ENCODE assay signal across 8 cellular contexts in genomic region chr6:35919827-35920751, GRCh38. TPM values are rescaled to one million over a fixed set of nuclear protein-coding genes. Genes with fewer than 3 reads are reported as not detected.
A peak's percentile ranks its signal among the peaks of the same experiment; 100 is the strongest.
DNase-seq lines count a peak whose midpoint lies in the region; ATAC-seq, FAIRE-seq and TF ChIP-seq lines count a peak whose summit lies in the region.

No MANE protein-coding gene starts in this region.

- peaks cover 0 to 25% (median 0%) of the 10 kb centered on the region in 3 donors for H3K36me3 Mint-ChIP-seq in CD8-positive, alpha-beta memory T cell

- peak overlapping the region; percentile 81 for H3K4me3 ChIP-seq in CD8-positive, alpha-beta memory T cell (ENCODE audit: low read length)
- H3K4me3 ChIP-seq in brain microvascular endothelial cell (ENCODE audit: low read depth, low read length): peak overlapping the region; percentile 75

- no peaks in the 10 kb centered on the region for H3K36me3 ChIP-seq in CD8-positive, alpha-beta memory T cell (ENCODE audit: insufficient read depth, low read length)
- peaks cover 2% of the 10 kb centered on the region for H3K36me3 ChIP-seq in brain microvascular endothelial cell (replicated peaks)

- H3K9me3 Mint-ChIP-seq in CD8-positive, alpha-beta memory T cell: no peaks in the 10 kb centered on the region

- CTCF ChIA-PET in CD8-positive, alpha-beta memory T cell (lab: Charles Lee): no interaction called here

- H3K27me3 Mint-ChIP-seq in CD8-positive, alpha-beta memory T cell: peaks cover 0 to 3% of the 10 kb centered on the region in 2 donors

- POLR2A ChIA-PET in CD8-positive, alpha-beta memory T cell (lab: Charles Lee): interaction anchor here (0.5 to 0.7 kb wide), 2 partner anchors 547 to 1778 kb away, joined by 3 read pairs; partner anchors contain the start of gene MDGA1

- no peaks in the 10 kb centered on the region for H3K9me3 ChIP-seq in CD8-positive, alpha-beta memory T cell (ENCODE audit: low read length)

- peaks cover 31% of the 10 kb centered on the region for H3K4me1 ChIP-seq in CD8-positive, alpha-beta memory T cell (ENCODE audit: insufficient read depth, low read length)

- no peak for FAIRE-seq in frontal cortex (lab: Jason Lieb, UNC)

- peak; percentile 23 to 66 (median 37) for DNase-seq in CD8-positive, alpha-beta memory T cell
- peak; percentile 40 for DNase-seq in HK-2 (ENCODE audit: unreplicated experiment)
- DNase-seq in T-helper 9 cell: peak; percentile 32
- peak; percentile 63 for DNase-seq in brain microvascular endothelial cell
- DNase-seq in iris pigment epithelial cell (ENCODE audit: low read depth): peak; percentile 88
- peak; percentile 73 for DNase-seq in stimulated activated CD4-positive, alpha-beta T cell treated with anti-CD3 and anti-CD28 coated beads, Interleukin-15, amount 100 ng/mL, for 24 hours
- no peak for DNase-seq in frontal cortex (ENCODE audit: low spot score in 2 of 2)

- H3K27ac ChIP-seq in CD8-positive, alpha-beta memory T cell (ENCODE audit: low read depth, low read length): peak overlapping the region; percentile 60
- H3K27ac ChIP-seq in brain microvascular endothelial cell: peak overlapping the region; percentile 40

- ATAC-seq in GM19395 (IDR thresholded peaks at IDR 0.05; ENCODE audit: unreplicated experiment): peak; percentile 34

- H3K4me3 Mint-ChIP-seq in CD8-positive, alpha-beta memory T cell: peak overlapping the region; percentile 92 to 99 (median 95)

- in situ Hi-C loops in brain microvascular endothelial cell (cut with HindIII; ENCODE audit: low pct_ligation_motif_present, low sequenced_read_pairs): no loop called here

- peaks cover 36 to 47% (median 47%) of the 10 kb centered on the region in 3 donors for H3K4me1 Mint-ChIP-seq in CD8-positive, alpha-beta memory T cell

- TF ChIP-seq CTCF in brain microvascular endothelial cell (IDR thresholded peaks at IDR 0.05; ENCODE audit: low read depth, low read length, missing control alignments): no peak

- H3K27me3 ChIP-seq in CD8-positive, alpha-beta memory T cell (ENCODE audit: insufficient read depth, low read length, poor library complexity, severe bottlenecking): no peaks in the 10 kb centered on the region
- no peaks in the 10 kb centered on the region for H3K27me3 ChIP-seq in brain microvascular endothelial cell (replicated peaks)

- peak overlapping the region; percentile 80 to 98 (median 94) for H3K27ac Mint-ChIP-seq in CD8-positive, alpha-beta memory T cell

RNA-seq across cellular contexts. Expression of gene SRPK1, which starts 0.8 kb away (rescaled TPM):
- total RNA-seq in CD8-positive, alpha-beta memory T cell: 100 to 1,000 TPM; 114 TPM
- polyA plus RNA-seq in CD8-positive, alpha-beta memory T cell: 49.1 TPM
- total RNA-seq in frontal cortex: 128 TPM

Comparison
In these comparisons a context has a peak if more than half of its experiments do, and no peak if none do; other contexts are left out.
1. DNase-seq: peak in CD8-positive, alpha-beta memory T cell (5 of 5), HK-2 (single experiment), T-helper 9 cell (single experiment), brain microvascular endothelial cell (single experiment), iris pigment epithelial cell (single experiment) and stimulated activated CD4-positive, alpha-beta T cell treated with anti-CD3 and anti-CD28 coated beads, Interleukin-15, amount 100 ng/mL, for 24 hours (single experiment); none in frontal cortex (0 of 2).